Comparison of ENCODE assay signal across 30 cellular contexts in genomic region chr3:30914696-30915095, GRCh38. TPM values are rescaled to one million over a fixed set of nuclear protein-coding genes. Genes with fewer than 3 reads are reported as not detected.
"Had no signal": no experiment of that assay in that cellular context is flagged by ENCODE, and none has a peak within 500 bp of the region (broad histone marks: within the 10 kb centered on the region; RNA-seq: fewer than 3 reads in every experiment).

No MANE protein-coding gene starts in this region.

- H3K4me3 ChIP-seq: breast epithelium, esophagus muscularis mucosa, gastrocnemius medialis, psoas muscle, right atrium auricular region, stomach, thyroid gland, upper lobe of left lung had no signal

- DNase-seq: activated CD4-positive, alpha-beta T cell treated with anti-CD3 and anti-CD28 coated beads for 1 hour; activated CD4-positive, alpha-beta T cell treated with anti-CD3 and anti-CD28 coated beads, Interleukin-2, amount 50 U/mL, for 1 hour; activated CD8-positive, alpha-beta T cell treated with anti-CD3 and anti-CD28 coated beads for 36 hours; activated gamma-delta T cell treated with Interleukin-2 at 50 U/mL for 16 hours; activated naive CD4-positive, alpha-beta T cell treated with anti-CD3 and anti-CD28 coated beads, Interleukin-2, amount 50 U/mL, for 16 hours; activated T-cell treated with anti-CD3 and anti-CD28 coated beads, Interleukin-2, amount 50 U/mL, for 4 hours; amygdala; dermis blood vessel endothelial cell; effector CD4-positive, alpha-beta T cell; gastrocnemius medialis; glutamatergic neuron; hippocampal formation; kidney; left colon; mammary epithelial cell; naive thymus-derived CD4-positive, alpha-beta T cell; psoas muscle; stimulated activated CD4-positive, alpha-beta T cell treated with anti-CD3 and anti-CD28 coated beads, Interleukin-15, amount 100 ng/mL, for 24 hours; stimulated activated CD4-positive, alpha-beta T cell treated with anti-CD3 and anti-CD28 coated beads, Interleukin-2, amount 100 ng/mL, for 24 hours; stimulated activated naive B cell treated with anti-CD40 and anti-IgM and Interleukin-4, amounts not matched to agents 10 μg/mL and 1 μg/mL and 100 μg/mL, for 72 hours; stomach; T-helper 17 cell; thyroid gland; upper lobe of left lung had no signal

- ATAC-seq: activated CD8-positive, alpha-beta T cell treated with anti-CD3 and anti-CD28 coated beads for 36 hours; activated T-cell treated with anti-CD3 and anti-CD28 coated beads, Interleukin-2, amount 50 U/mL, for 4 hours; activated T-helper 17 cell treated with anti-CD3 and anti-CD28 coated beads, Interleukin-2, amount 50 U/mL, for 72 hours; gastrocnemius medialis; left colon; naive thymus-derived CD4-positive, alpha-beta T cell; psoas muscle; stimulated activated naive B cell treated with anti-CD40 and anti-IgM and Interleukin-4, amounts not matched to agents 10 μg/mL and 1 μg/mL and 100 μg/mL, for 72 hours; T-helper 17 cell; WTC11 had no signal

RNA-seq across cellular contexts. Expression of gene GADL1, which starts 20.2 kb away (rescaled TPM):
- polyA plus RNA-seq: liver; mammary epithelial cell; naive thymus-derived CD4-positive, alpha-beta T cell had no signal
